Comparison of ENCODE assay signal across 9 cellular contexts in the genomic region with DNA sequence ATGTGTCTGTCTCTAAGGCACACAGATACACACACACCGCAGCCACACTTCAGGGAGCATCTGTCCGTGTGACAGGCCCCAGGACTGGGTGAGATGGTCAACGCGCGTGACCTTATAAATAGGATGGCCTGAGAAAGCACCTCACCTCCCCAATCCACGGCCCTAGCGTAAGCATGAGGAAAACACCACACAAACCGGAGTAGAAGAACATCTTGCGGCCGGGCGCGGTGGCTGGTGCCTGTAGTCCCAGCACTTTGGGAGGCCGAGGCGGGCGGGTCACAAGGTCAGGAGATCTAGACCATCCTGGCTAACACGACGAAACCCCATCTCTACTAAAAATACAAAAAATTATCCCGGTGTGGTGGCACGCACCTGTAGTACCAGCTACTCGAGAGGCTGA. TPM values are rescaled to one million over a fixed set of nuclear protein-coding genes. Genes with fewer than 3 reads are reported as not detected.
DNase-seq lines count a peak whose midpoint lies in the region; ATAC-seq, FAIRE-seq and TF ChIP-seq lines count a peak whose summit lies in the region.
"Had no signal": no experiment of that assay in that cellular context is flagged by ENCODE, and none has a peak within 500 bp of the region (broad histone marks: within the 10 kb centered on the region; RNA-seq: fewer than 3 reads in every experiment).

No MANE protein-coding gene starts in this region.

- peaks cover 54% of the 10 kb centered on the region for H3K79me2 ChIP-seq in HepG2 (ENCODE audit: insufficient read depth, low read length)
- peaks cover 50% of the 10 kb centered on the region for H3K79me2 ChIP-seq in hepatocyte

- H3K4me1 Mint-ChIP-seq in activated B cell treated with CpG ODN at 0.5 μM for 24 hours (peaks cover 47% of the 10 kb centered on the region), type B pancreatic cell (ENCODE audit: unreplicated experiment) (peaks cover 7% of the 10 kb centered on the region)

- H3K4me3 Mint-ChIP-seq in activated B cell treated with CpG ODN at 0.5 μM for 24 hours (peak overlapping the region; percentile 86), type B pancreatic cell (peak overlapping the region; percentile 91)

- peaks cover 4% of the 10 kb centered on the region for H3K9me3 Mint-ChIP-seq in activated B cell treated with CpG ODN at 0.5 μM for 24 hours
- no peaks in the 10 kb centered on the region for H3K9me3 Mint-ChIP-seq in type B pancreatic cell

- H3K4me2 ChIP-seq in HepG2 (ENCODE audit: low read depth, low read length) (peak overlapping the region; percentile 84), hepatocyte (peak overlapping the region; percentile 98)

- peaks cover 0 to 2% of the 10 kb centered on the region in 2 experiments; a peak in 1 of 5 replicates for H3K36me3 ChIP-seq in HepG2 (replicated peaks in 1 of 2; ENCODE audit: control insufficient read depth in 1 of 2, insufficient read depth in 2 of 2, low read length in 2 of 2)
- H3K36me3 ChIP-seq in right lobe of liver, result no peaks in the 10 kb centered on the region
- no peaks in the 10 kb centered on the region for H3K36me3 ChIP-seq in hepatocyte (replicated peaks; ENCODE audit: insufficient read depth, low read depth)

- H3K27me3 Mint-ChIP-seq in activated B cell treated with CpG ODN at 0.5 μM for 24 hours, result no peaks in the 10 kb centered on the region
- peaks cover 8% of the 10 kb centered on the region for H3K27me3 Mint-ChIP-seq in type B pancreatic cell

- intact Hi-C loops in HepG2 (cut with micrococcal nuclease; ENCODE audit: unreplicated experiment), result no loop called here
- intact Hi-C loops in right lobe of liver (cut with DNase I), result no loop called here
- intact Hi-C loops in activated B cell treated with CpG ODN at 0.5 μM for 24 hours (cut with micrococcal nuclease), result loop anchor here (10.0 kb wide), 1 partner anchor 147 kb away; no protein-coding TSS in a partner anchor

- POLR2A ChIA-PET in HepG2 (lab: Yijun Ruan, JAX), result no interaction called here
- POLR2A ChIA-PET in activated B cell treated with CpG ODN at 0.5 μM for 24 hours (lab: Charles Lee), result interaction anchor here (1.0 to 1.2 kb wide), 5 partner anchors 8 to 123 kb away, joined by 3 to 11 read pairs (median 3); partner anchors contain the start of gene NIPA2

- H3K4me1 ChIP-seq in HepG2 (ENCODE audit: insufficient read depth, low read length) (peaks cover 18% of the 10 kb centered on the region), right lobe of liver (no peaks in the 10 kb centered on the region), hepatocyte (ENCODE audit: insufficient read depth) (no peaks in the 10 kb centered on the region)

- TF ChIP-seq CTCF in HepG2 (CRISPR knock-in tag; IDR thresholded peaks at IDR 0.05), result no peak
- no peak for TF ChIP-seq CTCF in right lobe of liver (IDR thresholded peaks at IDR 0.05)
- no peak for TF ChIP-seq CTCF in activated B cell treated with CpG ODN at 0.5 μM for 24 hours (IDR thresholded peaks at IDR 0.05)
- TF ChIP-seq CTCF in hepatocyte (IDR thresholded peaks at IDR 0.05; ENCODE audit: poor library complexity), result no peak
- no peak for TF ChIP-seq CTCF in type B pancreatic cell (conservative IDR thresholded peaks at IDR 0.05)

- peak overlapping the region; percentile 81; the same call in 1 of the 2 replicates for H3K9ac ChIP-seq in HepG2 (ENCODE audit: insufficient read depth, low read depth, low read length)

- no peak for FAIRE-seq in HepG2 (lab: Jason Lieb, UNC)

- H2AFZ ChIP-seq in HepG2 (ENCODE audit: low read length) (no peak overlapping the region), hepatocyte (no peak overlapping the region)

- TF ChIP-seq POLR2A in HepG2 (IDR thresholded peaks at IDR 0.05; ENCODE audit: insufficient read depth in 1 of 2, low read depth in 2 of 2, low read length in 2 of 2), result no peak
- TF ChIP-seq POLR2A in right lobe of liver (IDR thresholded peaks at IDR 0.05), result no peak

- CTCF ChIA-PET in HepG2 (lab: Yijun Ruan, JAX; ENCODE audit: low intra/inter-chr PET ratio, low total read pairs) (no interaction called here), activated B cell treated with CpG ODN at 0.5 μM for 24 hours (lab: Charles Lee) (no interaction called here)

- no TSS peak for BruUV-seq in HepG2 (replicated peaks; lab: Mats Ljungman, UMichigan)

- TF ChIP-seq RAD21 in HepG2 (CRISPR knock-in tag; IDR thresholded peaks at IDR 0.05), result no peak

- H4K20me1 ChIP-seq in HepG2 (ENCODE audit: insufficient read depth, low read length) (no peaks in the 10 kb centered on the region; the same call in 1 of the 2 replicates), hepatocyte (ENCODE audit: insufficient read depth, poor library complexity, severe bottlenecking) (no peaks in the 10 kb centered on the region)

- WGBS in HepG2 (ENCODE audit: low lambda C conversion rate), result 89% methylated on average over 20 of the region's 20 CpGs
- WGBS in right lobe of liver (ENCODE audit: insufficient coverage, low coverage, low lambda C conversion rate, missing lambda C conversion rate), result 96% methylated on average over 9 of the region's 20 CpGs
- 95% methylated on average over 20 of the region's 20 CpGs for WGBS in hepatocyte (ENCODE audit: low lambda C conversion rate, missing lambda C conversion rate)

- DNase-seq in HepG2 (ENCODE audit: low spot score) (no peak), right lobe of liver (no peak), activated B cell treated with CpG ODN at 0.5 μM for 24 hours (no peak), hepatocyte (ENCODE audit: low spot score) (no peak), type B pancreatic cell (ENCODE audit: extremely low spot score, unreplicated experiment) (no peak), NCI-H510A treated with DMSO at 0.1 percent for 48 hours (lab: John Stamatoyannopoulos, UW) (no peak), GF-D8 (lab: John Stamatoyannopoulos, UW) (no peak)
- DNase-seq: NCI-H1105 treated with DMSO at 0.1 percent for 48 hours had no signal

- no peaks in the 10 kb centered on the region for H3K9me2 ChIP-seq in hepatocyte (replicated peaks; ENCODE audit: insufficient read depth)

- H3K36me3 Mint-ChIP-seq in activated B cell treated with CpG ODN at 0.5 μM for 24 hours (ENCODE audit: low read depth), result peaks cover 6% of the 10 kb centered on the region
- H3K36me3 Mint-ChIP-seq in type B pancreatic cell, result peaks cover 3% of the 10 kb centered on the region

- TF ChIP-seq EP300 in HepG2 (IDR thresholded peaks at IDR 0.05; ENCODE audit: low read depth in 2 of 2, low read length in 2 of 2) (no peak), HepG2 (CRISPR knock-in tag; IDR thresholded peaks at IDR 0.05; ENCODE audit: borderline replicate concordance) (no peak)

- in situ Hi-C loops in HepG2 (cut with HindIII; ENCODE audit: extremely low pct_ligation_motif_present, low pct_unique_long_range_greater_than_20kb), result loop anchor here (10.0 kb wide), 1 partner anchor 247 kb away; the partner anchor contains the start of gene TUBGCP5

- H3K27me3 ChIP-seq in HepG2 (ENCODE audit: control insufficient read depth in 1 of 2, insufficient read depth in 2 of 2, low read length in 2 of 2) (no peaks in the 10 kb centered on the region), right lobe of liver (no peaks in the 10 kb centered on the region), hepatocyte (no peaks in the 10 kb centered on the region)

- H3K27ac ChIP-seq in HepG2 (ENCODE audit: extremely low read length, insufficient read depth, low read length) (no peak overlapping the region), right lobe of liver (no peak overlapping the region), hepatocyte (no peak overlapping the region)

- H3K27ac Mint-ChIP-seq in activated B cell treated with CpG ODN at 0.5 μM for 24 hours, result peak overlapping the region; percentile 82
- H3K27ac Mint-ChIP-seq in type B pancreatic cell, result no peak overlapping the region

- H3K9me3 ChIP-seq in HepG2 (ENCODE audit: low read length), result no peaks in the 10 kb centered on the region
- peaks cover 0 to 7% (median 0%) of the 10 kb centered on the region in 4 donors for H3K9me3 ChIP-seq in right lobe of liver
- no peaks in the 10 kb centered on the region for H3K9me3 ChIP-seq in hepatocyte (ENCODE audit: low read depth)

- H3K4me3 ChIP-seq in HepG2 (replicated peaks in 1 of 3; ENCODE audit: insufficient read depth in 1 of 3, low read depth in 2 of 3, low read length in 3 of 3), result peak overlapping the region; percentile 82 to 91 (median 84); a peak in 4 of 6 replicates
- H3K4me3 ChIP-seq in right lobe of liver, result no peak overlapping the region
- no peak overlapping the region for H3K4me3 ChIP-seq in hepatocyte

- ATAC-seq in HepG2, result no peak
- ATAC-seq in right lobe of liver, result no peak
- ATAC-seq in activated B cell treated with CpG ODN at 0.5 μM for 24 hours (ENCODE audit: low read depth), result no peak
- ATAC-seq in GM18861 (IDR thresholded peaks at IDR 0.05; ENCODE audit: unreplicated experiment), result no peak

RNA-seq across cellular contexts. Expression of gene NIPA1, which starts 1.6 kb away (rescaled TPM):
- total RNA-seq in HepG2 (2016; rRNA removed; fragmentation: Illumina TruSeq; extraction: Trizol) (13.2 and 14.8 TPM in 2 replicates), right lobe of liver (10 to 100 TPM in 1 of 6 experiments, 1 to 10 TPM in 5; 7.5 to 12.3 (median 8.7) TPM), activated B cell treated with CpG ODN at 0.5 μM for 24 hours (16.2 and 19.8 TPM in 2 replicates), hepatocyte (15.1 and 17.9 TPM in 2 replicates), type B pancreatic cell (ENCODE audit: low replicate concordance) (11.7 and 16.5 TPM in 2 replicates)
- total RNA-seq in HepG2 (2016; cell fraction: cytosol; rRNA removed; fragmentation: Illumina TruSeq; extraction: Trizol; ENCODE audit: low read depth), result 6.1 and 6.3 TPM in 2 replicates
- 12.8 and 13.6 TPM in 2 replicates for total RNA-seq in HepG2 (2016; cell fraction: insoluble cytoplasmic fraction; rRNA removed; fragmentation: Illumina TruSeq; extraction: Trizol)
- 12.4 and 12.9 TPM in 2 replicates for total RNA-seq in HepG2 (2016; cell fraction: membrane; rRNA removed; fragmentation: Illumina TruSeq; extraction: Trizol)
- total RNA-seq in HepG2 (2016; cell fraction: nucleus; rRNA removed; fragmentation: Illumina TruSeq; extraction: Trizol), result 18.9 and 19.6 TPM in 2 replicates
- polyA plus RNA-seq in HepG2 (2011; rRNA removed) (16.8 and 19.6 TPM in 2 replicates), hepatocyte (8.0 and 13.4 TPM in 2 replicates)
- 13.8 and 15.9 TPM in 2 replicates for polyA plus RNA-seq in HepG2 (2011; cell fraction: cytosol; rRNA removed)
- polyA plus RNA-seq in HepG2 (2011; cell fraction: nucleus; rRNA removed), result 22.9 and 26.6 TPM in 2 replicates
- polyA plus RNA-seq in HepG2 (2012), result 15.7 and 17.2 TPM in 2 replicates
- 4.9 and 5.5 TPM in 2 replicates for polyA plus RNA-seq in HepG2 (2016; cell fraction: cytosol; fragmentation: Illumina TruSeq; extraction: Trizol; ENCODE audit: low read depth)
- polyA plus RNA-seq in HepG2 (2016; cell fraction: insoluble cytoplasmic fraction; fragmentation: Illumina TruSeq; extraction: Trizol; ENCODE audit: low read depth), result 8.6 and 9.4 TPM in 2 replicates
- 7.3 and 7.7 TPM in 2 replicates for polyA plus RNA-seq in HepG2 (2016; cell fraction: membrane; fragmentation: Illumina TruSeq; extraction: Trizol; ENCODE audit: low read depth)
- 20.9 and 22.7 TPM in 2 replicates for polyA plus RNA-seq in HepG2 (2016; cell fraction: nucleus; fragmentation: Illumina TruSeq; extraction: Trizol; ENCODE audit: insufficient read depth, low read depth)
- polyA minus RNA-seq in HepG2 (2011; rRNA and poly(A)+ RNA removed; ENCODE audit: low replicate concordance), result 96.0 and 153 TPM in 2 replicates
- 25.6 and 27.9 TPM in 2 replicates for polyA minus RNA-seq in HepG2 (2011; cell fraction: cytosol; rRNA and poly(A)+ RNA removed)
- polyA minus RNA-seq in HepG2 (2011; cell fraction: nucleus; rRNA and poly(A)+ RNA removed), result 19.3 and 24.1 TPM in 2 replicates

RNA-seq across cellular contexts. Expression of gene NIPA2, which starts 50.5 kb away (rescaled TPM):
- total RNA-seq in HepG2 (2016; rRNA removed; fragmentation: Illumina TruSeq; extraction: Trizol) (56.2 and 57.9 TPM in 2 replicates), right lobe of liver (10 to 100 TPM; 15.1 to 27.9 (median 21.3) TPM), activated B cell treated with CpG ODN at 0.5 μM for 24 hours (93.7 and 98.8 TPM in 2 replicates), hepatocyte (77.2 and 79.1 TPM in 2 replicates), type B pancreatic cell (ENCODE audit: low replicate concordance) (48.7 and 59.4 TPM in 2 replicates)
- 16.9 and 19.3 TPM in 2 replicates for total RNA-seq in HepG2 (2016; cell fraction: cytosol; rRNA removed; fragmentation: Illumina TruSeq; extraction: Trizol; ENCODE audit: low read depth)
- 53.7 and 60.6 TPM in 2 replicates for total RNA-seq in HepG2 (2016; cell fraction: insoluble cytoplasmic fraction; rRNA removed; fragmentation: Illumina TruSeq; extraction: Trizol)
- 53.0 and 67.7 TPM in 2 replicates for total RNA-seq in HepG2 (2016; cell fraction: membrane; rRNA removed; fragmentation: Illumina TruSeq; extraction: Trizol)
- total RNA-seq in HepG2 (2016; cell fraction: nucleus; rRNA removed; fragmentation: Illumina TruSeq; extraction: Trizol), result 35.8 and 40.9 TPM in 2 replicates
- polyA plus RNA-seq in HepG2 (2011; rRNA removed) (25.9 and 29.0 TPM in 2 replicates), hepatocyte (48.7 and 52.7 TPM in 2 replicates)
- 19.4 and 31.7 TPM in 2 replicates for polyA plus RNA-seq in HepG2 (2011; cell fraction: cytosol; rRNA removed)
- 12.0 and 15.0 TPM in 2 replicates for polyA plus RNA-seq in HepG2 (2011; cell fraction: nucleus; rRNA removed)
- polyA plus RNA-seq in HepG2 (2012), result 31.0 and 35.1 TPM in 2 replicates
- polyA plus RNA-seq in HepG2 (2016; cell fraction: cytosol; fragmentation: Illumina TruSeq; extraction: Trizol; ENCODE audit: low read depth), result 17.3 and 25.8 TPM in 2 replicates
- 56.7 and 62.3 TPM in 2 replicates for polyA plus RNA-seq in HepG2 (2016; cell fraction: insoluble cytoplasmic fraction; fragmentation: Illumina TruSeq; extraction: Trizol; ENCODE audit: low read depth)
- 43.6 and 55.5 TPM in 2 replicates for polyA plus RNA-seq in HepG2 (2016; cell fraction: membrane; fragmentation: Illumina TruSeq; extraction: Trizol; ENCODE audit: low read depth)
- 53.5 and 56.8 TPM in 2 replicates for polyA plus RNA-seq in HepG2 (2016; cell fraction: nucleus; fragmentation: Illumina TruSeq; extraction: Trizol; ENCODE audit: insufficient read depth, low read depth)
- 32.3 and 59.0 TPM in 2 replicates for polyA minus RNA-seq in HepG2 (2011; rRNA and poly(A)+ RNA removed; ENCODE audit: low replicate concordance)
- 24.4 and 31.8 TPM in 2 replicates for polyA minus RNA-seq in HepG2 (2011; cell fraction: cytosol; rRNA and poly(A)+ RNA removed)
- 29.0 and 33.6 TPM in 2 replicates for polyA minus RNA-seq in HepG2 (2011; cell fraction: nucleus; rRNA and poly(A)+ RNA removed)

Comparison
In these comparisons a context has a peak if more than half of its experiments do, and no peak if none do; other contexts are left out.
1. H3K4me3 ChIP-seq: peak in HepG2 (3 of 3); none in right lobe of liver (0 of 3) and hepatocyte (single experiment).